ENCODE assay signal across 8 cellular contexts in genomic region chr9:132169672-132170392, GRCh38. TPM values are rescaled to one million over a fixed set of nuclear protein-coding genes. Genes with fewer than 3 reads are reported as not detected.
DNase-seq lines count a peak whose midpoint lies in the region; ATAC-seq and TF ChIP-seq lines count a peak whose summit lies in the region.

No MANE protein-coding gene starts in this region.

- no peak overlapping the region for H3K9ac ChIP-seq in H9 (ENCODE audit: extremely low read depth, insufficient read length, low read length)
- no peak overlapping the region for H3K9ac ChIP-seq in fibroblast of lung (ENCODE audit: insufficient read depth, low read length)

- no peak overlapping the region for H3K4ac ChIP-seq in H9 (ENCODE audit: low read depth, low read length)

- POLR2A ChIA-PET in PC-9 (lab: Charles Lee; ENCODE audit: unreplicated experiment) = no interaction called here

- CTCF ChIA-PET in PC-9 (lab: Charles Lee) = interaction anchor here (0.6 to 1.3 kb wide), 3 partner anchors 67 to 552 kb away, joined by 3 to 5 read pairs (median 4); no protein-coding TSS in a partner anchor

- H2AFZ ChIP-seq in H9 (ENCODE audit: low read length) (no peak overlapping the region), PC-9 (no peak overlapping the region), fibroblast of lung (ENCODE audit: low read length) (no peak overlapping the region)

- no peak overlapping the region for H2AK5ac ChIP-seq in H9 (ENCODE audit: insufficient read length, low read length)

- no peak overlapping the region for H2BK15ac ChIP-seq in H9 (ENCODE audit: low read depth, low read length)

- peaks cover 56% of the 10 kb centered on the region for H3K27me3 Mint-ChIP-seq in H9 (ENCODE audit: low read depth)

- peak; percentile 97 for TF ChIP-seq CTCF in H9 (conservative IDR thresholded peaks at IDR 0.05)
- peak; percentile 94 for TF ChIP-seq CTCF in PC-9 (conservative IDR thresholded peaks at IDR 0.05)
- TF ChIP-seq CTCF in fibroblast of lung (conservative IDR thresholded peaks at IDR 0.05 in 1 of 2, IDR thresholded peaks at IDR 0.05 in 1 of 2; ENCODE audit: low read depth in 1 of 2, low read length in 2 of 2) = peak; percentile 60 to 75

- H4K91ac ChIP-seq in H9 (ENCODE audit: insufficient read length, low read depth, low read length) = no peak overlapping the region

- no peak overlapping the region for H2BK20ac ChIP-seq in H9 (ENCODE audit: low read depth, low read length, poor library complexity, severe bottlenecking)

- no peak overlapping the region for H3K18ac ChIP-seq in H9 (ENCODE audit: insufficient read length, low read depth, low read length)

- H3K9me3 ChIP-seq in H9 (ENCODE audit: control insufficient read depth, low read depth, low read length) = no peaks in the 10 kb centered on the region
- H3K9me3 ChIP-seq in PC-9 (ENCODE audit: insufficient read depth, low read depth) = no peaks in the 10 kb centered on the region
- H3K9me3 ChIP-seq in fibroblast of lung (ENCODE audit: control insufficient read depth, insufficient read depth, low read depth, low read length) = no peaks in the 10 kb centered on the region

- H3K4me1 ChIP-seq in H9 (ENCODE audit: insufficient read depth, low read length) (no peaks in the 10 kb centered on the region), PC-9 (replicated peaks; ENCODE audit: insufficient read depth) (no peaks in the 10 kb centered on the region), fibroblast of lung (ENCODE audit: control insufficient read depth, extremely low read depth, insufficient read depth, low read length) (peaks cover under 1% of the 10 kb centered on the region)

- H2BK5ac ChIP-seq in H9 (ENCODE audit: insufficient read length, low read length) = no peak overlapping the region

- no peaks in the 10 kb centered on the region for H3K36me3 Mint-ChIP-seq in H9 (ENCODE audit: insufficient read depth in 1 of 3, low read depth in 3 of 3)

- no TSS peak for BruUV-seq in PC-9 (replicated peaks; lab: Mats Ljungman, UMichigan)

- H3K9me2 ChIP-seq in PC-9 (ENCODE audit: insufficient read depth) = no peaks in the 10 kb centered on the region

- H3K4me3 Mint-ChIP-seq in H9 = no peak overlapping the region

- no CpG with 5 or more reads among the region's 26 CpGs for WGBS in H9 (ENCODE audit: extremely low coverage, insufficient read length, low lambda C conversion rate)

- no peak overlapping the region for H3T11ph ChIP-seq in H9 (ENCODE audit: low read length)

- intact Hi-C loops in PC-9 (cut with micrococcal nuclease; ENCODE audit: unreplicated experiment) = loop anchor here (2.0 kb wide), 1 partner anchor 67 kb away; no protein-coding TSS in a partner anchor

- peaks cover 10% of the 10 kb centered on the region; the same call in 1 of the 2 replicates for H3K27me3 ChIP-seq in H9 (ENCODE audit: insufficient read depth, low read length)
- peaks cover 81% of the 10 kb centered on the region for H3K27me3 ChIP-seq in PC-9 (ENCODE audit: insufficient read depth, low read depth)
- H3K27me3 ChIP-seq in fibroblast of lung (ENCODE audit: control insufficient read depth, insufficient read depth, low read length) = peaks cover 3% of the 10 kb centered on the region

- no peaks in the 10 kb centered on the region for H3K79me1 ChIP-seq in H9 (ENCODE audit: insufficient read depth, low read depth, low read length, poor library complexity, severe bottlenecking)

- H2BK12ac ChIP-seq in H9 (ENCODE audit: insufficient read length, low read depth, low read length) = no peak overlapping the region

- ATAC-seq in HG03442 (IDR thresholded peaks at IDR 0.05; ENCODE audit: unreplicated experiment) = no peak

- no peak overlapping the region for H3K27ac Mint-ChIP-seq in H9

- H3K4me1 Mint-ChIP-seq in H9 = peaks cover 2 to 33% of the 10 kb centered on the region in 2 experiments; a peak in 3 of 4 replicates

- no peak overlapping the region for H2BK120ac ChIP-seq in H9 (ENCODE audit: low read depth, low read length, poor library complexity, severe bottlenecking)

- no peak overlapping the region for H3K23ac ChIP-seq in H9 (ENCODE audit: insufficient read length, low read depth, low read length)

- no peaks in the 10 kb centered on the region for H3K36me3 ChIP-seq in PC-9 (ENCODE audit: low read depth)
- no peaks in the 10 kb centered on the region for H3K36me3 ChIP-seq in fibroblast of lung (ENCODE audit: control insufficient read depth, insufficient read depth, low read length)

- H3K4me2 ChIP-seq in H9 (ENCODE audit: insufficient read depth, insufficient read length, low read length) (no peak overlapping the region), PC-9 (no peak overlapping the region), fibroblast of lung (ENCODE audit: extremely low read depth, insufficient read depth, low read length) (no peak overlapping the region)

- H3K9me3 Mint-ChIP-seq in H9 = no peaks in the 10 kb centered on the region; a peak in 1 of 5 replicates

- H3K14ac ChIP-seq in H9 (ENCODE audit: insufficient read depth, low read length) = no peak overlapping the region; the same call in 1 of the 2 replicates

- H4K8ac ChIP-seq in H9 (replicated peaks; ENCODE audit: insufficient read length, low read depth, low read length) = no peak overlapping the region

- no peaks in the 10 kb centered on the region for H3F3A ChIP-seq in PC-9 (ENCODE audit: insufficient read depth, low read depth)

- H4K5ac ChIP-seq in H9 (ENCODE audit: insufficient read length, low read depth, low read length) = no peak overlapping the region

- H3K4me3 ChIP-seq in PC-9 = no peak overlapping the region
- H3K4me3 ChIP-seq in fibroblast of lung (replicated peaks in 1 of 4; ENCODE audit: control extremely low read depth in 1 of 4, insufficient read depth in 1 of 4, low read depth in 3 of 4, low read length in 4 of 4) = no peak overlapping the region

- H4K20me1 ChIP-seq in H9 (ENCODE audit: control insufficient read depth, insufficient read depth, insufficient read length) (no peaks in the 10 kb centered on the region), PC-9 (ENCODE audit: insufficient read depth) (peaks cover 6% of the 10 kb centered on the region; the same call in 1 of the 2 replicates), fibroblast of lung (ENCODE audit: control insufficient read depth, extremely low read depth, insufficient read depth, low read length) (no peaks in the 10 kb centered on the region)

- H3K23me2 ChIP-seq in H9 (ENCODE audit: insufficient read length, low read depth, low read length, poor library complexity, severe bottlenecking) = no peaks in the 10 kb centered on the region

- H3K56ac ChIP-seq in H9 (ENCODE audit: insufficient read length, low read depth, low read length) = no peak overlapping the region

- H3K27ac ChIP-seq in H9 (ENCODE audit: insufficient read length, low read depth, low read length) = no peak overlapping the region
- H3K27ac ChIP-seq in PC-9 = no peak overlapping the region
- no peak overlapping the region for H3K27ac ChIP-seq in fibroblast of lung (ENCODE audit: insufficient read depth, low read length)

- DNase-seq in Ammon's horn (ENCODE audit: low spot score) = peak; percentile 77
- peak; percentile 86 for DNase-seq in H9
- peak in 1 of 2 experiments; percentile 41 for DNase-seq in PC-9
- DNase-seq in activated T-cell treated with anti-CD3 and anti-CD28 coated beads, Interleukin-2, amount 50 U/mL, for 1 hour = peak; percentile 62
- peak; percentile 35 to 43 for DNase-seq in fibroblast of lung (ENCODE audit: low read depth in 2 of 2)
- DNase-seq in nucleus accumbens (lab: John Stamatoyannopoulos, UW) = peak in 37 of 56 donors; percentile 14 to 77 (median 45)
- DNase-seq in cortex of kidney (lab: John Stamatoyannopoulos, UW) = no peak

- H3K79me2 ChIP-seq in H9 (ENCODE audit: insufficient read depth, low read length) (no peaks in the 10 kb centered on the region), PC-9 (ENCODE audit: low read depth) (no peaks in the 10 kb centered on the region), fibroblast of lung (ENCODE audit: control insufficient read depth, insufficient read depth, low read length) (no peaks in the 10 kb centered on the region)

RNA-seq across cellular contexts. Expression of gene NTNG2, which starts 8.0 kb away (rescaled TPM):
- total RNA-seq in H9 (2021) (0.52 and 0.66 TPM in 2 replicates), PC-9 (2021) (not detected in 2 replicates), fibroblast of lung (0.77 and 2.1 TPM in 2 replicates)
- polyA plus RNA-seq in fibroblast of lung = 0.26 and 1.3 TPM in 2 replicates
- 0.39 and 2.2 TPM in 2 replicates for polyA plus RNA-seq in fibroblast of lung (2012)
- 0.26 and 3.8 TPM in 2 replicates for polyA minus RNA-seq in fibroblast of lung (ENCODE audit: low replicate concordance)
